In the genomic region with DNA sequence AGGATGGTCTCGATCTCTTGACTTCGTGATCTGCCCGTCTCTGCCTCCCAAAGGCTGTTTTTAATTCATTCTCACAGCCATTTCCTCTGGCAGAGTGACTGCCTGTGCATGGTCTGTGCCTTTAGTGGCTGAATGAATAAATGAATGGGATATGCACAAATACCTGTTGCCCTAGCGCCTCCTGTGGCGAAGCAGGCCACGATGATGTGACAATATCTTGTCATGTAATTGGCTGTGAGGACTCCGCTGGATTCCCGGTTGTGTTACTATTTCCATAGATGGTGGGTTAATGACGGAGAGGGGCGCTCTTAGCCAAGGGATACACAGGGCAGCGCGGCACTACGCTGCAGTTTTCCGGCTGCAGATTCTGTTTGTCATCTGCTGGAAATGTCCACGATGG, we compare ENCODE assay signal across 27 cellular contexts. TPM values are rescaled to one million over a fixed set of nuclear protein-coding genes. Genes with fewer than 3 reads are reported as not detected.
DNase-seq lines count a peak whose midpoint lies in the region; ATAC-seq and TF ChIP-seq lines count a peak whose summit lies in the region.
"Had no signal": no experiment of that assay in that cellular context is flagged by ENCODE, and none has a peak within 500 bp of the region (broad histone marks: within the 10 kb centered on the region; RNA-seq: fewer than 3 reads in every experiment).

No MANE protein-coding gene starts in this region.

- no peaks in the 10 kb centered on the region for H3K27me3 ChIP-seq in PC-3 (ENCODE audit: low read length)
- H3K27me3 ChIP-seq: testis had no signal

- H3K4me1 ChIP-seq in PC-3 (ENCODE audit: insufficient read depth, low read length), result no peaks in the 10 kb centered on the region

- no peak overlapping the region for H3K4me2 ChIP-seq in PC-3 (ENCODE audit: low read length)
- H3K4me2 ChIP-seq: smooth muscle cell had no signal

- H3K4me3 Mint-ChIP-seq in activated naive CD4-positive, alpha-beta T cell treated with anti-CD3 and anti-CD28 coated beads, Interleukin-2, amount 10 ng/mL, durations not matched to agents 7 days and 5 days, result no peak overlapping the region
- H3K4me3 Mint-ChIP-seq: activated CD4-positive, alpha-beta T cell treated with anti-CD3 and anti-CD28 coated beads, Interleukin-2, amount 10 ng/mL, durations not matched to agents 7 days and 5 days; CD4-positive, alpha-beta memory T cell; dendritic cell treated with granulocyte-macrophage colony-stimulating factor and Interleukin-4, amounts not matched to agents 40 ng/mL and 50 ng/mL, for 4 days; memory B cell; WTC11 had no signal

- POLR2A ChIA-PET in PC-3 (lab: Charles Lee; ENCODE audit: unreplicated experiment), result no interaction called here
- POLR2A ChIA-PET in RWPE1 (lab: Yijun Ruan, JAX; ENCODE audit: low non-redundant PET), result interaction anchor here (0.6 kb wide), 1 partner anchor 11 kb away, joined by 3 read pairs; no protein-coding TSS in a partner anchor

- TF ChIP-seq CTCF in PC-3 (conservative IDR thresholded peaks at IDR 0.05; ENCODE audit: low read depth, low read length) (peak; percentile 47), RWPE1 (conservative IDR thresholded peaks at IDR 0.05; ENCODE audit: low read depth) (no peak)

- no peak for DNase-seq in activated naive CD4-positive, alpha-beta T cell treated with anti-CD3 and anti-CD28 coated beads, Interleukin-2, amount 10 ng/mL, durations not matched to agents 7 days and 5 days
- DNase-seq in activated naive CD4-positive, alpha-beta T cell treated with anti-CD3 and anti-CD28 coated beads, Interleukin-2, amount 50 U/mL, for 16 hours, result no peak
- DNase-seq in PC-3 (no peak), iPS-NIHi7 (ENCODE audit: extremely low spot score) (peak; percentile 22), RWPE1 (ENCODE audit: low spot score) (no peak), left lobe of liver (ENCODE audit: low spot score) (no peak), NCI-H345 treated with DMSO at 0.1 percent for 48 hours (lab: John Stamatoyannopoulos, UW; ENCODE audit: unreplicated experiment) (no peak)
- DNase-seq: activated CD4-positive, alpha-beta T cell treated with anti-CD3 and anti-CD28 coated beads, Interleukin-2, amount 10 ng/mL, durations not matched to agents 7 days and 5 days; activated gamma-delta T cell; CD4-positive, alpha-beta memory T cell; DMS153; GM23248; KBM-7; NCI-H1105; NCI-H187 treated with DMSO at 0.1 percent for 48 hours; NCI-H2171 treated with DMSO at 0.1 percent for 48 hours; NCI-H524 treated with DMSO at 0.1 percent for 48 hours; right cardiac atrium; SHP77; stimulated activated naive CD8-positive, alpha-beta T cell treated with anti-CD3 and anti-CD28 coated beads, Interleukin-15, Interleukin-2, amounts not matched to agents 100 U/mL and 50 U/mL, for 24 hours; T-helper 9 cell; testis had no signal

- H3K9ac ChIP-seq in PC-3 (ENCODE audit: low read length), result no peak overlapping the region
- H3K9ac ChIP-seq: GM23248 had no signal

- no peak overlapping the region for H2AFZ ChIP-seq in PC-3 (ENCODE audit: low read length)
- H2AFZ ChIP-seq: GM23248 had no signal

- peak overlapping the region; percentile 28 for H3K27ac Mint-ChIP-seq in activated naive CD4-positive, alpha-beta T cell treated with anti-CD3 and anti-CD28 coated beads, Interleukin-2, amount 10 ng/mL, durations not matched to agents 7 days and 5 days
- H3K27ac Mint-ChIP-seq: memory B cell, WTC11 had no signal

- H3K9me2 ChIP-seq in PC-3 (replicated peaks; ENCODE audit: low read length), result no peaks in the 10 kb centered on the region

- ATAC-seq in PC-3, result no peak
- ATAC-seq in left lobe of liver, result no peak
- ATAC-seq: Panc1; right cardiac atrium; stimulated activated naive CD8-positive, alpha-beta T cell treated with anti-CD3 and anti-CD28 coated beads, Interleukin-15, Interleukin-2, amounts not matched to agents 100 U/mL and 50 U/mL, for 24 hours; WTC11 had no signal

- H3F3A ChIP-seq in PC-3 (ENCODE audit: low read length, unreplicated experiment), result no peaks in the 10 kb centered on the region

- no peaks in the 10 kb centered on the region for H3K27me3 Mint-ChIP-seq in activated naive CD4-positive, alpha-beta T cell treated with anti-CD3 and anti-CD28 coated beads, Interleukin-2, amount 10 ng/mL, durations not matched to agents 7 days and 5 days
- H3K27me3 Mint-ChIP-seq: activated CD4-positive, alpha-beta T cell treated with anti-CD3 and anti-CD28 coated beads, Interleukin-2, amount 10 ng/mL, durations not matched to agents 7 days and 5 days; CD4-positive, alpha-beta memory T cell; dendritic cell treated with granulocyte-macrophage colony-stimulating factor and Interleukin-4, amounts not matched to agents 40 ng/mL and 50 ng/mL, for 4 days; memory B cell had no signal

- CTCF ChIA-PET in activated naive CD4-positive, alpha-beta T cell treated with anti-CD3 and anti-CD28 coated beads, Interleukin-2, amount 10 ng/mL, durations not matched to agents 7 days and 5 days (lab: Charles Lee), result no interaction called here
- CTCF ChIA-PET in PC-3 (lab: Charles Lee) (no interaction called here), RWPE1 (lab: Yijun Ruan, JAX) (no interaction called here)

- no TSS peak for BruUV-seq in PC-3 (replicated peaks; lab: Mats Ljungman, UMichigan)

- H4K20me1 ChIP-seq in PC-3 (ENCODE audit: low read length), result no peaks in the 10 kb centered on the region

- no peaks in the 10 kb centered on the region for H3K79me2 ChIP-seq in PC-3 (ENCODE audit: low read length)

- intact Hi-C loops in PC-3 (cut with micrococcal nuclease), result no loop called here

- no peak overlapping the region for H3K4me3 ChIP-seq in PC-3 (ENCODE audit: low read length)
- H3K4me3 ChIP-seq: GM23248, smooth muscle cell, testis had no signal

- no peaks in the 10 kb centered on the region for H3K9me3 Mint-ChIP-seq in activated naive CD4-positive, alpha-beta T cell treated with anti-CD3 and anti-CD28 coated beads, Interleukin-2, amount 10 ng/mL, durations not matched to agents 7 days and 5 days
- H3K9me3 Mint-ChIP-seq: activated CD4-positive, alpha-beta T cell treated with anti-CD3 and anti-CD28 coated beads, Interleukin-2, amount 10 ng/mL, durations not matched to agents 7 days and 5 days; dendritic cell treated with granulocyte-macrophage colony-stimulating factor and Interleukin-4, amounts not matched to agents 40 ng/mL and 50 ng/mL, for 4 days; memory B cell; WTC11 had no signal

- peaks cover 46% of the 10 kb centered on the region for H3K36me3 ChIP-seq in PC-3 (ENCODE audit: low read depth, low read length)

- H3K4me1 Mint-ChIP-seq in activated naive CD4-positive, alpha-beta T cell treated with anti-CD3 and anti-CD28 coated beads, Interleukin-2, amount 10 ng/mL, durations not matched to agents 7 days and 5 days, result no peaks in the 10 kb centered on the region
- H3K4me1 Mint-ChIP-seq: memory B cell, WTC11 had no signal

- H3K36me3 Mint-ChIP-seq in activated naive CD4-positive, alpha-beta T cell treated with anti-CD3 and anti-CD28 coated beads, Interleukin-2, amount 10 ng/mL, durations not matched to agents 7 days and 5 days, result peaks cover 73% of the 10 kb centered on the region

- H3K27ac ChIP-seq in PC-3 (ENCODE audit: low read length) (no peak overlapping the region), RWPE1 (no peak overlapping the region)
- H3K27ac ChIP-seq: GM23248, testis had no signal

- no peaks in the 10 kb centered on the region for H3K9me3 ChIP-seq in PC-3 (ENCODE audit: low read length)
- H3K9me3 ChIP-seq: testis had no signal

RNA-seq across cellular contexts. Expression of a gene that starts 26.8 kb away (rescaled TPM):
- total RNA-seq in PC-3 (2014; rRNA removed) (57.9 and 59.3 TPM in 2 replicates), left lobe of liver (15.6 TPM)
